ENCODE assay signal across 28 cellular contexts in genomic region chr2:1488851-1489250, GRCh38.
DNase-seq lines count a peak whose midpoint lies in the region; FAIRE-seq and TF ChIP-seq lines count a peak whose summit lies in the region.
"Had no signal": no experiment of that assay in that cellular context is flagged by ENCODE, and none has a peak within 500 bp of the region (broad histone marks: within the 10 kb centered on the region; RNA-seq: fewer than 3 reads in every experiment).

No MANE protein-coding gene starts in this region.

- H4K8ac ChIP-seq in H1 (ENCODE audit: extremely low read depth, insufficient read depth, low read length): peak overlapping the region; percentile 77

- H3K4ac ChIP-seq in H1 (replicated peaks; ENCODE audit: insufficient read length, low read depth, low read length): peak overlapping the region; percentile 100

- 76% methylated on average over 6 of the region's 6 CpGs; no CpG with 5 or more reads in 1 of the 2 experiments for WGBS in H1 (ENCODE audit: extremely low coverage in 1 of 2, insufficient coverage in 1 of 2, insufficient read length in 1 of 2, insufficient replicate concordance in 2 of 2, low coverage in 1 of 2, low lambda C conversion rate in 2 of 2, missing lambda C conversion rate in 1 of 2), 2 experiments

- H3K4me3 Mint-ChIP-seq in T-helper 2 cell treated with Interferon-gamma antibody and Interleukin-4, amounts not matched to agents 5 μg/mL and 100 μg/mL, for 36 hours: no peak overlapping the region
- H3K4me3 Mint-ChIP-seq: CD4-positive, CD25-positive, alpha-beta regulatory T cell; T-cell had no signal

- no peaks in the 10 kb centered on the region for H4K20me1 ChIP-seq in H1 (replicated peaks in 1 of 2; ENCODE audit: control insufficient read depth in 1 of 2, insufficient read depth in 2 of 2, low read length in 2 of 2)

- H2BK120ac ChIP-seq in H1 (replicated peaks; ENCODE audit: low read depth, low read length): peak overlapping the region; percentile 94

- CTCF ChIA-PET in RWPE1 (lab: Yijun Ruan, JAX) (interaction anchor here (0.6 kb wide), 1 partner anchor 120 kb away, joined by 3 read pairs; no protein-coding TSS in a partner anchor), H1 (lab: Charles Lee; ENCODE audit: partially characterized antibody) (no interaction called here)

- no peak for FAIRE-seq in H1 (lab: Jason Lieb, UNC)
- FAIRE-seq: colon had no signal

- H3K18ac ChIP-seq in H1 (ENCODE audit: extremely low read depth, low read length): peak overlapping the region; percentile 13; the same call in 1 of the 2 replicates

- no peak for TF ChIP-seq RAD21 in H1 (IDR thresholded peaks at IDR 0.05 in 1 of 2, conservative IDR thresholded peaks at IDR 0.05 in 1 of 2; ENCODE audit: low read depth in 2 of 2, low read length in 2 of 2)

- no peak overlapping the region for H3K14ac ChIP-seq in H1 (ENCODE audit: insufficient read length)

- no peak for TF ChIP-seq EP300 in H1 (IDR thresholded peaks at IDR 0.05; ENCODE audit: borderline replicate concordance in 1 of 2, low read depth in 2 of 2, low read length in 2 of 2)

- peak overlapping the region; percentile 23; the same call in 1 of the 2 replicates for H2BK20ac ChIP-seq in H1 (ENCODE audit: low read length)

- TF ChIP-seq POLR2A in H1 (IDR thresholded peaks at IDR 0.05; ENCODE audit: control extremely low read depth in 1 of 2, low read depth in 2 of 2, low read length in 2 of 2): no peak

- peak overlapping the region; percentile 98 for H4K91ac ChIP-seq in H1 (replicated peaks; ENCODE audit: insufficient read length, low read length)

- H3K27me3 ChIP-seq in H1 (replicated peaks in 1 of 4; ENCODE audit: control insufficient read depth in 3 of 4, extremely low read depth in 1 of 4, insufficient read depth in 3 of 4, low read length in 3 of 4): no peaks in the 10 kb centered on the region
- H3K27me3 ChIP-seq: esophagus squamous epithelium, gastrocnemius medialis, hepatocyte, ovary, upper lobe of left lung had no signal

- H2BK15ac ChIP-seq in H1 (ENCODE audit: low read length): peak overlapping the region; percentile 72; the same call in 1 of the 2 replicates

- peak overlapping the region; percentile 98; the same call in 1 of the 2 replicates for H2BK5ac ChIP-seq in H1 (ENCODE audit: low read depth, low read length)

- TF ChIP-seq CTCF in RWPE1 (conservative IDR thresholded peaks at IDR 0.05; ENCODE audit: low read depth) (no peak), H1 (IDR thresholded peaks at IDR 0.05; ENCODE audit: control extremely low read depth in 1 of 3, insufficient read depth in 1 of 3, low read depth in 1 of 3, low read length in 3 of 3) (no peak)

- no peak overlapping the region for H3K56ac ChIP-seq in H1 (replicated peaks; ENCODE audit: insufficient read length, low read depth, low read length)

- no peaks in the 10 kb centered on the region for H3K9me3 ChIP-seq in H1 (ENCODE audit: insufficient read depth in 2 of 2, low read depth in 1 of 2, low read length in 1 of 2)
- H3K9me3 ChIP-seq: esophagus squamous epithelium, gastrocnemius medialis, ovary, SJCRH30, stomach, upper lobe of left lung had no signal

- peaks cover 0 to 4% (median 0%) of the 10 kb centered on the region in 4 experiments; a peak in 2 of 7 replicates for H3K4me1 ChIP-seq in H1 (replicated peaks in 1 of 4; ENCODE audit: control insufficient read depth in 3 of 4, insufficient read depth in 4 of 4, low read length in 3 of 4)
- H3K4me1 ChIP-seq: esophagus squamous epithelium, gastrocnemius medialis, SJCRH30, stomach had no signal

- H3K9ac ChIP-seq in H1 (replicated peaks in 1 of 4; ENCODE audit: extremely low read depth in 1 of 4, low read depth in 3 of 4, low read length in 3 of 4): no peak overlapping the region

- no peaks in the 10 kb centered on the region for H3K27me3 Mint-ChIP-seq in T-helper 2 cell treated with Interferon-gamma antibody and Interleukin-4, amounts not matched to agents 5 μg/mL and 100 μg/mL, for 36 hours (ENCODE audit: low read depth)
- H3K27me3 Mint-ChIP-seq: CD4-positive, CD25-positive, alpha-beta regulatory T cell; T-cell had no signal

- H3K27ac ChIP-seq in RWPE1 (peak overlapping the region; percentile 44), H1 (ENCODE audit: low read depth, low read length) (no peak overlapping the region; the same call in 1 of the 2 replicates)
- H3K27ac ChIP-seq: esophagus squamous epithelium, gastrocnemius medialis, hepatocyte, ovary, SJCRH30, stomach, upper lobe of left lung had no signal

- no peak for DNase-seq in T-helper 2 cell treated with Interferon-gamma antibody and Interleukin-4, amounts not matched to agents 5 μg/mL and 100 μg/mL, for 36 hours (ENCODE audit: low spot score)
- DNase-seq in T-helper 2 cell: no peak
- DNase-seq in RWPE1 (ENCODE audit: low spot score): no peak
- no peak for DNase-seq in H1 (ENCODE audit: low read depth in 1 of 2, low spot score in 2 of 2)
- DNase-seq in posterior vena cava (ENCODE audit: low spot score): peak; percentile 54
- DNase-seq in NCI-H2196 (lab: John Stamatoyannopoulos, UW; ENCODE audit: unreplicated experiment): no peak
- no peak for DNase-seq in COLO668 (lab: John Stamatoyannopoulos, UW; ENCODE audit: unreplicated experiment)
- DNase-seq in superior temporal gyrus (ENCODE audit: extremely low spot score): no peak
- DNase-seq: 8988T; activated CD4-positive, alpha-beta T cell treated with anti-CD3 and anti-CD28 coated beads for 48 hours; activated effector memory CD4-positive, alpha-beta T cell treated with Interleukin-2 at 50 U/mL for 16 hours; CD4-positive, CD25-positive, alpha-beta regulatory T cell; DMS 273 treated with DMSO at 0.1 percent for 48 hours; esophagus squamous epithelium; gastrocnemius medialis; KBM-7; left colon; mesendoderm; naive B cell; NCI-H1417 treated with DMSO at 0.1 percent for 48 hours; NCI-H510A treated with DMSO at 0.1 percent for 48 hours; ovary; SJCRH30; upper lobe of left lung had no signal

- no peaks in the 10 kb centered on the region for H3K36me3 Mint-ChIP-seq in T-helper 2 cell treated with Interferon-gamma antibody and Interleukin-4, amounts not matched to agents 5 μg/mL and 100 μg/mL, for 36 hours (ENCODE audit: low read depth)
- H3K36me3 Mint-ChIP-seq: CD4-positive, CD25-positive, alpha-beta regulatory T cell; naive B cell; T-cell had no signal

- no peak overlapping the region for H2AFZ ChIP-seq in H1 (ENCODE audit: low read length)
- H2AFZ ChIP-seq: hepatocyte had no signal

- H3K23me2 ChIP-seq in H1 (ENCODE audit: low read depth, low read length): no peaks in the 10 kb centered on the region

- no peak overlapping the region for H3K4me3 ChIP-seq in H1 (ENCODE audit: extremely low read depth in 1 of 4, insufficient read depth in 2 of 4, low read depth in 3 of 4, low read length in 4 of 4)
- H3K4me3 ChIP-seq: esophagus squamous epithelium, gastrocnemius medialis, hepatocyte, ovary, SJCRH30, stomach, upper lobe of left lung had no signal

- H2AK5ac ChIP-seq in H1 (ENCODE audit: low read depth, low read length): peak overlapping the region; percentile 66

- intact Hi-C loops in posterior vena cava (cut with DNase I): no loop called here

- no peaks in the 10 kb centered on the region for H3K79me2 ChIP-seq in H1 (ENCODE audit: control insufficient read depth in 1 of 2, insufficient read depth in 2 of 2, low read length in 2 of 2)
- H3K79me2 ChIP-seq: hepatocyte had no signal

- no peak overlapping the region for H3K4me2 ChIP-seq in H1 (ENCODE audit: insufficient read depth in 1 of 2, low read depth in 2 of 2, low read length in 2 of 2)
- H3K4me2 ChIP-seq: hepatocyte had no signal

- H3K27ac Mint-ChIP-seq in T-helper 2 cell treated with Interferon-gamma antibody and Interleukin-4, amounts not matched to agents 5 μg/mL and 100 μg/mL, for 36 hours: peak overlapping the region; percentile 43
- H3K27ac Mint-ChIP-seq: T-cell had no signal

- H3K79me1 ChIP-seq in H1 (ENCODE audit: low read depth, low read length): no peaks in the 10 kb centered on the region

- peak overlapping the region; percentile 80; the same call in 1 of the 2 replicates for H2BK12ac ChIP-seq in H1 (ENCODE audit: low read depth, low read length)

- no peaks in the 10 kb centered on the region for H3K36me3 ChIP-seq in H1 (ENCODE audit: control insufficient read depth in 2 of 4, insufficient read depth in 4 of 4, low read length in 3 of 4)
- H3K36me3 ChIP-seq: esophagus squamous epithelium, gastrocnemius medialis, ovary, SJCRH30, stomach, upper lobe of left lung had no signal

- no peaks in the 10 kb centered on the region for H3K9me3 Mint-ChIP-seq in T-helper 2 cell treated with Interferon-gamma antibody and Interleukin-4, amounts not matched to agents 5 μg/mL and 100 μg/mL, for 36 hours
- H3K9me3 Mint-ChIP-seq: naive B cell, T-cell had no signal

- POLR2A ChIA-PET in RWPE1 (lab: Yijun Ruan, JAX; ENCODE audit: low non-redundant PET) (no interaction called here), H1 (lab: Charles Lee; ENCODE audit: partially characterized antibody) (no interaction called here)

- H4K5ac ChIP-seq in H1 (ENCODE audit: insufficient read length, low read depth, low read length): peak overlapping the region; percentile 51

- no peaks in the 10 kb centered on the region for H3K4me1 Mint-ChIP-seq in T-helper 2 cell treated with Interferon-gamma antibody and Interleukin-4, amounts not matched to agents 5 μg/mL and 100 μg/mL, for 36 hours (ENCODE audit: low read depth)
- H3K4me1 Mint-ChIP-seq: CD4-positive, CD25-positive, alpha-beta regulatory T cell; T-cell had no signal

- no peak overlapping the region for H3K23ac ChIP-seq in H1 (ENCODE audit: insufficient read length)

TF ChIP-seq in H1, 55 proteins besides CTCF, POLR2A, EP300 and RAD21:
- TF ChIP-seq SIRT6 (IDR thresholded peaks at IDR 0.05; ENCODE audit: low read length) (no peak), MAX (IDR thresholded peaks at IDR 0.05) (0 out of 2 replicates have a peak, but pooled peaks have one; percentile 9)
